ENCODE assay signal across 15 cellular contexts in genomic region chr4:39718366-39719323, GRCh38. TPM values are rescaled to one million over a fixed set of nuclear protein-coding genes. Genes with fewer than 3 reads are reported as not detected.
DNase-seq lines count a peak whose midpoint lies in the region; ATAC-seq and TF ChIP-seq lines count a peak whose summit lies in the region.
"Had no signal": no experiment of that assay in that cellular context is flagged by ENCODE, and none has a peak within 500 bp of the region (broad histone marks: within the 10 kb centered on the region; RNA-seq: fewer than 3 reads in every experiment).

No MANE protein-coding gene starts in this region.

- no peaks in the 10 kb centered on the region for H3K9me3 ChIP-seq in T-helper 17 cell (ENCODE audit: control insufficient read depth, low read length, poor library complexity, severe bottlenecking)

- peaks cover 15% of the 10 kb centered on the region for H3K36me3 Mint-ChIP-seq in activated T-cell treated with anti-CD3 and anti-CD28 coated beads, Interleukin-2, amount 50 U/mL, for 4 hours (ENCODE audit: insufficient read depth)
- H3K36me3 Mint-ChIP-seq in T-helper 17 cell (ENCODE audit: low read depth) (peaks cover 3% of the 10 kb centered on the region), progenitor cell of endocrine pancreas (ENCODE audit: insufficient read depth) (peaks cover 15% of the 10 kb centered on the region)

- no peaks in the 10 kb centered on the region for H3K27me3 Mint-ChIP-seq in activated T-cell treated with anti-CD3 and anti-CD28 coated beads, Interleukin-2, amount 50 U/mL, for 4 hours (ENCODE audit: low read depth)
- H3K27me3 Mint-ChIP-seq in T-helper 17 cell, result no peaks in the 10 kb centered on the region
- no peaks in the 10 kb centered on the region for H3K27me3 Mint-ChIP-seq in progenitor cell of endocrine pancreas

- no peak for DNase-seq in activated T-cell treated with anti-CD3 and anti-CD28 coated beads, Interleukin-2, amount 50 U/mL, for 4 hours
- DNase-seq in activated T-cell treated with anti-CD3 and anti-CD28 coated beads for 4 hours (no peak), T-helper 17 cell (no peak), epithelial cell of prostate (ENCODE audit: low read depth, low spot score) (no peak), progenitor cell of endocrine pancreas (ENCODE audit: low spot score, unreplicated experiment) (no peak)
- DNase-seq in stimulated activated CD8-positive, alpha-beta memory T cell treated with anti-CD3 and anti-CD28 coated beads, Interleukin-4, amount 100 ng/mL, for 48 hours, result no peak
- DNase-seq: DMS153; GOT3; hypothalamus; PC-9; stimulated activated CD4-positive, alpha-beta T cell treated with anti-CD3 and anti-CD28 coated beads, Interleukin-2, amount 100 ng/mL, for 24 hours; T-helper 9 cell had no signal

- no peak for TF ChIP-seq CTCF in progenitor cell of endocrine pancreas (IDR thresholded peaks at IDR 0.05; ENCODE audit: unreplicated experiment)

- H3K27ac Mint-ChIP-seq in T-helper 17 cell (peak overlapping the region; percentile 70), progenitor cell of endocrine pancreas (peak overlapping the region; percentile 29)

- ATAC-seq in activated T-cell treated with anti-CD3 and anti-CD28 coated beads, Interleukin-2, amount 50 U/mL, for 4 hours, result peak; percentile 72 to 73
- ATAC-seq in T-helper 17 cell (peak; percentile 73), GM19351 (IDR thresholded peaks at IDR 0.05; ENCODE audit: unreplicated experiment) (no peak), HG03520 (IDR thresholded peaks at IDR 0.05; ENCODE audit: unreplicated experiment) (no peak)

- H3K9me3 Mint-ChIP-seq in activated T-cell treated with anti-CD3 and anti-CD28 coated beads, Interleukin-2, amount 50 U/mL, for 4 hours, result no peaks in the 10 kb centered on the region
- peaks cover 8% of the 10 kb centered on the region for H3K9me3 Mint-ChIP-seq in progenitor cell of endocrine pancreas (ENCODE audit: low read depth)

- H3K27ac ChIP-seq in epithelial cell of prostate, result peak overlapping the region; percentile 37
- H3K27ac ChIP-seq: parathyroid adenoma had no signal

- no peak overlapping the region for H3K4me3 Mint-ChIP-seq in activated T-cell treated with anti-CD3 and anti-CD28 coated beads, Interleukin-2, amount 50 U/mL, for 4 hours
- H3K4me3 Mint-ChIP-seq in T-helper 17 cell (peak overlapping the region; percentile 66), progenitor cell of endocrine pancreas (ENCODE audit: low read depth) (no peak overlapping the region)

- peaks cover 53% of the 10 kb centered on the region for H3K4me1 Mint-ChIP-seq in activated T-cell treated with anti-CD3 and anti-CD28 coated beads, Interleukin-2, amount 50 U/mL, for 4 hours (ENCODE audit: low read depth)
- H3K4me1 Mint-ChIP-seq in T-helper 17 cell (peaks cover 37% of the 10 kb centered on the region), progenitor cell of endocrine pancreas (ENCODE audit: low read depth) (peaks cover 16% of the 10 kb centered on the region)

RNA-seq across cellular contexts. Expression of gene UBE2K, which starts 20.7 kb away (rescaled TPM):
- total RNA-seq in activated T-cell treated with anti-CD3 and anti-CD28 coated beads, Interleukin-2, amount 50 U/mL, for 4 hours, result 10 to 100 TPM; 94.3 to 95.7 (median 95.2) TPM
- total RNA-seq in T-helper 17 cell (10 to 100 TPM; 43.4 to 49.8 TPM), progenitor cell of endocrine pancreas (105 and 110 TPM in 2 replicates)

Comparison
In these comparisons a context has a peak if more than half of its experiments do, and no peak if none do; other contexts are left out.
1. ATAC-seq: peak in activated T-cell treated with anti-CD3 and anti-CD28 coated beads, Interleukin-2, amount 50 U/mL, for 4 hours (2 of 2) and T-helper 17 cell (single experiment); none in GM19351 (single experiment) and HG03520 (single experiment).